ENCODE assay signal across 17 cellular contexts in genomic region chr1:211734359-211734758, GRCh38. TPM values are rescaled to one million over a fixed set of nuclear protein-coding genes. Genes with fewer than 3 reads are reported as not detected.
DNase-seq lines count a peak whose midpoint lies in the region; ATAC-seq and TF ChIP-seq lines count a peak whose summit lies in the region.
"Had no signal": no experiment of that assay in that cellular context is flagged by ENCODE, and none has a peak within 500 bp of the region (broad histone marks: within the 10 kb centered on the region; RNA-seq: fewer than 3 reads in every experiment).

No MANE protein-coding gene starts in this region.

- H3K27ac ChIP-seq in HCT116 (ENCODE audit: low read depth, low read length) (peak overlapping the region; percentile 57), PC-3 (ENCODE audit: low read length) (no peak overlapping the region)
- H3K27ac ChIP-seq: cardiac muscle cell had no signal

- CTCF ChIA-PET in HCT116 (lab: Charles Lee): no interaction called here
- CTCF ChIA-PET in PC-3 (lab: Charles Lee): no interaction called here

- H3K9me2 ChIP-seq in HCT116 (ENCODE audit: insufficient read depth): no peaks in the 10 kb centered on the region
- H3K9me2 ChIP-seq in PC-3 (replicated peaks; ENCODE audit: low read length): no peaks in the 10 kb centered on the region

- peaks cover 2% of the 10 kb centered on the region; the same call in 1 of the 2 replicates for H3K27me3 ChIP-seq in HCT116 (ENCODE audit: insufficient read depth, low read length)
- H3K27me3 ChIP-seq in PC-3 (ENCODE audit: low read length): no peaks in the 10 kb centered on the region
- H3K27me3 ChIP-seq: cardiac muscle cell had no signal

- DNase-seq in COLO668 (lab: John Stamatoyannopoulos, UW; ENCODE audit: unreplicated experiment) (peak; percentile 58), HCT116 (ENCODE audit: low read depth, low spot score) (no peak), PC-3 (peak; percentile 27), foreskin melanocyte (peak; percentile 46)
- no peak for DNase-seq in activated CD4-positive, alpha-beta T cell treated with anti-CD3 and anti-CD28 coated beads for 4 hours
- DNase-seq: activated CD4-positive, alpha-beta memory T cell treated with anti-CD3 and anti-CD28 coated beads for 36 hours; activated naive CD8-positive, alpha-beta T cell treated with anti-CD3 and anti-CD28 coated beads, Interleukin-2, amount 10 ng/mL, durations not matched to agents 7 days and 5 days; activated T-cell treated with anti-CD3 and anti-CD28 coated beads, Interleukin-2, amount 50 U/mL, for 72 hours; Caco-2; effector memory CD4-positive, alpha-beta T cell; NCI-H1048; stimulated activated CD4-positive, alpha-beta T cell treated with anti-CD3 and anti-CD28 coated beads, Interleukin-4, amount 100 ng/mL, for 1 hour; T-cell had no signal

- H3K36me3 ChIP-seq in HCT116 (ENCODE audit: control insufficient read depth in 1 of 2, insufficient read depth in 2 of 2, low read length in 2 of 2) (no peaks in the 10 kb centered on the region), PC-3 (ENCODE audit: low read depth, low read length) (no peaks in the 10 kb centered on the region)
- H3K36me3 ChIP-seq: cardiac muscle cell had no signal

- H3K9ac ChIP-seq in HCT116 (ENCODE audit: low read length) (no peak overlapping the region), PC-3 (ENCODE audit: low read length) (no peak overlapping the region)

- no peak for TF ChIP-seq POLR2A in HCT116 (IDR thresholded peaks at IDR 0.05; ENCODE audit: borderline replicate concordance, extremely low read depth, insufficient read depth, insufficient read length)

- RAD21 ChIA-PET in HCT116 (lab: Charles Lee; ENCODE audit: low non-redundant PET in 1 of 2, low total read pairs in 2 of 2, uncharacterized antibody in 2 of 2, unreplicated experiment in 2 of 2): no interaction called here

- H4K20me1 ChIP-seq in HCT116 (ENCODE audit: insufficient read depth) (no peaks in the 10 kb centered on the region), PC-3 (ENCODE audit: low read length) (no peaks in the 10 kb centered on the region)

- no TSS peak for BruUV-seq in HCT116 (replicated peaks; lab: Mats Ljungman, UMichigan)
- no TSS peak for BruUV-seq in PC-3 (replicated peaks; lab: Mats Ljungman, UMichigan)

- intact Hi-C loops in HCT116 (cut with micrococcal nuclease) (no loop called here), PC-3 (cut with micrococcal nuclease) (loop anchor here (10.0 kb wide), 1 partner anchor 160 kb away; the partner anchor contains the start of gene SLC30A1)

- H3K4me3 ChIP-seq in HCT116 (replicated peaks in 1 of 2; ENCODE audit: low read depth in 1 of 2, low read length in 2 of 2): no peak overlapping the region
- H3K4me3 ChIP-seq in PC-3 (ENCODE audit: low read length): no peak overlapping the region
- H3K4me3 ChIP-seq: cardiac muscle cell had no signal

- H2AFZ ChIP-seq in HCT116 (ENCODE audit: low read depth, low read length, poor library complexity, severe bottlenecking) (no peak overlapping the region), PC-3 (ENCODE audit: low read length) (no peak overlapping the region)

- H3K4me1 ChIP-seq in HCT116 (ENCODE audit: control insufficient read depth in 1 of 2, insufficient read depth in 2 of 2, low read length in 2 of 2) (peaks cover 44 to 48% of the 10 kb centered on the region in 2 experiments), PC-3 (ENCODE audit: insufficient read depth, low read length) (peaks cover 27% of the 10 kb centered on the region)

- TF ChIP-seq CTCF in HCT116 (IDR thresholded peaks at IDR 0.05 in 2 of 3, conservative IDR thresholded peaks at IDR 0.05 in 1 of 3; ENCODE audit: borderline replicate concordance in 1 of 3, insufficient read depth in 1 of 3, low read depth in 2 of 3, low read length in 2 of 3): no peak
- no peak for TF ChIP-seq CTCF in PC-3 (conservative IDR thresholded peaks at IDR 0.05; ENCODE audit: low read depth, low read length)

- POLR2A ChIA-PET in HCT116 (lab: Charles Lee) (no interaction called here), PC-3 (lab: Charles Lee; ENCODE audit: unreplicated experiment) (no interaction called here)

- peak overlapping the region; percentile 79; the same call in 1 of the 2 replicates for H3K4me2 ChIP-seq in HCT116 (ENCODE audit: low read length)
- H3K4me2 ChIP-seq in PC-3 (ENCODE audit: low read length): peak overlapping the region; percentile 75

- TF ChIP-seq RAD21 in HCT116 (IDR thresholded peaks at IDR 0.05; ENCODE audit: low read depth): no peak

- H3F3A ChIP-seq in PC-3 (ENCODE audit: low read length, unreplicated experiment): no peaks in the 10 kb centered on the region

- no peaks in the 10 kb centered on the region for H3K9me3 ChIP-seq in HCT116 (ENCODE audit: control insufficient read depth in 1 of 2, insufficient read depth in 1 of 2, low read depth in 1 of 2, low read length in 2 of 2)
- no peaks in the 10 kb centered on the region for H3K9me3 ChIP-seq in PC-3 (ENCODE audit: low read length)
- H3K9me3 ChIP-seq: Caco-2 had no signal

- ATAC-seq in HCT116 (no peak), PC-3 (no peak), HG03045 (IDR thresholded peaks at IDR 0.05; ENCODE audit: unreplicated experiment) (no peak), HG03095 (IDR thresholded peaks at IDR 0.05; ENCODE audit: unreplicated experiment) (no peak), HG03460 (IDR thresholded peaks at IDR 0.05; ENCODE audit: unreplicated experiment) (no peak)
- ATAC-seq: activated T-cell treated with anti-CD3 and anti-CD28 coated beads, Interleukin-2, amount 50 U/mL, for 72 hours; T-cell had no signal

- no peaks in the 10 kb centered on the region for H3K79me2 ChIP-seq in HCT116 (ENCODE audit: insufficient read depth, low read length)
- H3K79me2 ChIP-seq in PC-3 (ENCODE audit: low read length): no peaks in the 10 kb centered on the region

TF ChIP-seq in HCT116, 20 proteins besides CTCF, POLR2A, EP300 and RAD21:
- TF ChIP-seq ZFX (IDR thresholded peaks at IDR 0.05) (no peak), SIN3A (IDR thresholded peaks at IDR 0.05; ENCODE audit: low read depth) (no peak), FOSL1 (IDR thresholded peaks at IDR 0.05; ENCODE audit: low read depth) (no peak), EZH2 (IDR thresholded peaks at IDR 0.05) (no peak), SP1 (IDR thresholded peaks at IDR 0.05; ENCODE audit: low read depth) (no peak), MAX (IDR thresholded peaks at IDR 0.05) (no peak), JUND (IDR thresholded peaks at IDR 0.05) (no peak)

RNA-seq across cellular contexts. Expression of gene NEK2, which starts 58.9 kb away (rescaled TPM):
- total RNA-seq in HCT116 (2021; ENCODE audit: unreplicated experiment) (50.2 TPM), PC-3 (2014; rRNA removed) (42.7 and 47.5 TPM in 2 replicates)
- polyA plus RNA-seq in HCT116 (2012): 53.9 and 71.8 TPM in 2 replicates

Comparison
In these comparisons a context has a peak if more than half of its experiments do, and no peak if none do; other contexts are left out.
1. DNase-seq: peak in COLO668 (single experiment), PC-3 (single experiment) and foreskin melanocyte (single experiment); none in HCT116 (single experiment) and activated CD4-positive, alpha-beta T cell treated with anti-CD3 and anti-CD28 coated beads for 4 hours (0 of 2).